Comparison of ENCODE assay signal across 1 cellular context in the genomic region with DNA sequence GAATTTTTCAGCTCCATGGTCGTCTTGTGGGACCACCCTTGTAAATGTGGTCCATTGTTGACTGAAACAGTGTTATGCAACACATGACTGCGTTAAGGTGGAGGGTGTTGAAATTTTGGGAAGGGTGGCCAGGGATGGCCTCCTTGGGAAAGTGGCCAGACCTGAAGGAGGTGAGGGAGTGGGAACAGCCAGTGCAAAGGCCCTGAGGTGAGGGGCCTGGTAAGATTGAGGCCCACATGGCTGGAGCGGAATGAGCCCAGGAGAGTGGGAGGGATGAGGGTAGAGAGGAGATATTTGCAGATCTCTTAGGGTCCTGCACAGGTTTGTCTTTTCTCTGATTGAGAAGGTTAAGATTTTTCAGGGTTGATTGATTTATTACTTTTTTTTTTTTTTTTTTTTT.
TF ChIP-seq lines count a peak whose summit lies in the region.

No MANE protein-coding gene starts in this region.

TF ChIP-seq in IMR-90, 13 proteins besides CTCF, POLR2A, EP300 and RAD21:
- TF ChIP-seq NFE2L2 (IDR thresholded peaks at IDR 0.05; ENCODE audit: low read depth, low read length) (no peak), FOS (IDR thresholded peaks at IDR 0.05; ENCODE audit: low read depth, low read length) (no peak), MAZ (IDR thresholded peaks at IDR 0.05; ENCODE audit: borderline replicate concordance, low read depth, low read length) (no peak), CEBPB (IDR thresholded peaks at IDR 0.05; ENCODE audit: low read depth, low read length) (peak; percentile 23; the same call in 1 of the 2 replicates)
- TF ChIP-seq, protein P1, sequence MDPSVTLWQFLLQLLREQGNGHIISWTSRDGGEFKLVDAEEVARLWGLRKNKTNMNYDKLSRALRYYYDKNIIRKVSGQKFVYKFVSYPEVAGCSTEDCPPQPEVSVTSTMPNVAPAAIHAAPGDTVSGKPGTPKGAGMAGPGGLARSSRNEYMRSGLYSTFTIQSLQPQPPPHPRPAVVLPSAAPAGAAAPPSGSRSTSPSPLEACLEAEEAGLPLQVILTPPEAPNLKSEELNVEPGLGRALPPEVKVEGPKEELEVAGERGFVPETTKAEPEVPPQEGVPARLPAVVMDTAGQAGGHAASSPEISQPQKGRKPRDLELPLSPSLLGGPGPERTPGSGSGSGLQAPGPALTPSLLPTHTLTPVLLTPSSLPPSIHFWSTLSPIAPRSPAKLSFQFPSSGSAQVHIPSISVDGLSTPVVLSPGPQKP (IDR thresholded peaks at IDR 0.05; ENCODE audit: borderline replicate concordance, low read depth, low read length): no peak
TF ChIP-seq in IMR-90: peak in this region for 1.
